14 cellular contexts compared by ENCODE assay signal in the genomic region with DNA sequence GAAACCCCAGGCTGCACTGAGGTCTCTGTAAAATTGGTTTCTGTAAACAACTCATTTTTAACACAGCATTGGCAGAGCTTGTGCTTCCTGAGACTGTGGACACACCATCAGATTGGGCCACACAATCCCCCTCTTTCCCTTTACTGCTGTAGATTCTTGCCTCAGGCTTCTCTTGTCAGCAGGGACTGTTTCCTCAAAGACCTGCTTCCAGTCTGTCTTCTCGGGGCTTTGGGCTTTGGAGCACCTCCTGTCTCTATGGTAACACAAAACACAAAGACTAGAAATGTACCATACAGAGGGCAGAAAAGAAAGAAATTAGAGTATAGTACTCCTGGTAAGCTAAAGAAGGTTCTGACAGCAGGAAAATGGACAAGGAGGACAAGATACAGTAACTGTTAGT.
"Had no signal": no experiment of that assay in that cellular context is flagged by ENCODE, and none has a peak within 500 bp of the region (broad histone marks: within the 10 kb centered on the region; RNA-seq: fewer than 3 reads in every experiment).

No MANE protein-coding gene starts in this region.

- H3K36me3 Mint-ChIP-seq: activated naive CD8-positive, alpha-beta T cell had no signal

- H3K27me3 Mint-ChIP-seq: activated naive CD8-positive, alpha-beta T cell; T-helper 17 cell had no signal

- H3K27ac ChIP-seq: breast epithelium, right atrium auricular region had no signal

- DNase-seq: activated CD4-positive, alpha-beta T cell treated with anti-CD3 and anti-CD28 coated beads, Interleukin-2, amount 50 U/mL, for 4 hours; activated effector memory CD4-positive, alpha-beta T cell treated with Interleukin-2 at 50 U/mL for 16 hours; activated T-cell treated with anti-CD3 and anti-CD28 coated beads, Interleukin-2, amount 50 U/mL, for 1 hour; amygdala; heart right ventricle; kidney; left ventricle myocardium superior; midbrain; posterior cingulate gyrus; small intestine; T-helper 17 cell had no signal

- H3K27ac Mint-ChIP-seq: activated naive CD8-positive, alpha-beta T cell; T-helper 17 cell had no signal

- H3K9me3 ChIP-seq: breast epithelium, heart right ventricle, right atrium auricular region had no signal

- H3K27me3 ChIP-seq: breast epithelium, heart right ventricle, right atrium auricular region had no signal

- H3K4me1 ChIP-seq: breast epithelium had no signal

- H3K4me3 Mint-ChIP-seq: activated naive CD8-positive, alpha-beta T cell; T-helper 17 cell had no signal

- H3K36me3 ChIP-seq: breast epithelium, heart right ventricle, right atrium auricular region had no signal

- H3K4me3 ChIP-seq: breast epithelium, heart right ventricle, right atrium auricular region had no signal
